ENCODE assay signal across 23 cellular contexts in genomic region chr2:199797431-199797830, GRCh38. TPM values are rescaled to one million over a fixed set of nuclear protein-coding genes. Genes with fewer than 3 reads are reported as not detected.
"Had no signal": no experiment of that assay in that cellular context is flagged by ENCODE, and none has a peak within 500 bp of the region (broad histone marks: within the 10 kb centered on the region; RNA-seq: fewer than 3 reads in every experiment).

No MANE protein-coding gene starts in this region.

- H3K27me3 ChIP-seq: colonic mucosa, gastrocnemius medialis, ovary, thyroid gland, uterus had no signal

- DNase-seq: colonic mucosa; dermis blood vessel endothelial cell; effector CD4-positive, alpha-beta T cell; gastrocnemius medialis; glutamatergic neuron; immature natural killer cell; left cardiac atrium; left ventricle myocardium inferior; lower lobe of right lung; natural killer cell; nucleus accumbens; ovary; right cardiac atrium; stimulated activated CD4-positive, alpha-beta T cell treated with anti-CD3 and anti-CD28 coated beads, Interleukin-2, amount 100 ng/mL, for 48 hours; stimulated activated naive CD4-positive, alpha-beta T cell treated with Interleukin-2 at 50 U/mL for 16 hours; thyroid gland; uterus had no signal

- H3K9me3 ChIP-seq: colonic mucosa, gastrocnemius medialis, left ventricle myocardium inferior, lower lobe of right lung, ovary, thyroid gland, uterus had no signal

- H3K9me3 Mint-ChIP-seq: immature natural killer cell, memory B cell, mesothelial cell of epicardium, natural killer cell, neural crest cell, type B pancreatic cell had no signal

- ATAC-seq: gastrocnemius medialis, left cardiac atrium, lower lobe of right lung, natural killer cell, right cardiac atrium had no signal

- H3K27me3 Mint-ChIP-seq: memory B cell, progenitor cell of endocrine pancreas, type B pancreatic cell had no signal

- H3K36me3 Mint-ChIP-seq: immature natural killer cell, mesothelial cell of epicardium, natural killer cell, type B pancreatic cell had no signal

- H3K4me3 Mint-ChIP-seq: immature natural killer cell, memory B cell, mesothelial cell of epicardium, natural killer cell, neural crest cell, type B pancreatic cell had no signal

- H3K27ac Mint-ChIP-seq: immature natural killer cell, memory B cell, mesothelial cell of epicardium, natural killer cell, progenitor cell of endocrine pancreas, type B pancreatic cell had no signal

- H3K27ac ChIP-seq: colonic mucosa, gastrocnemius medialis, left ventricle myocardium inferior, lower lobe of right lung, ovary, uterus had no signal

- H3K36me3 ChIP-seq: colonic mucosa, gastrocnemius medialis, left ventricle myocardium inferior, lower lobe of right lung, ovary, thyroid gland, uterus had no signal

- H3K4me1 Mint-ChIP-seq: immature natural killer cell, memory B cell, natural killer cell had no signal

- H3K4me1 ChIP-seq: colonic mucosa, lower lobe of right lung, uterus had no signal

- H3K4me3 ChIP-seq: colonic mucosa, gastrocnemius medialis, left ventricle myocardium inferior, lower lobe of right lung, ovary, smooth muscle cell, thyroid gland, uterus had no signal

RNA-seq across cellular contexts. Expression of gene FTCDNL1, which starts 53.6 kb away (rescaled TPM):
- total RNA-seq: smooth muscle cell had no signal
